In genomic region chr9:114070188-114071103, GRCh38 we compare ENCODE assay signal across 20 cellular contexts. TPM values are rescaled to one million over a fixed set of nuclear protein-coding genes. Genes with fewer than 3 reads are reported as not detected.
DNase-seq lines count a peak whose midpoint lies in the region; ATAC-seq, FAIRE-seq and TF ChIP-seq lines count a peak whose summit lies in the region.
"Had no signal": no experiment of that assay in that cellular context is flagged by ENCODE, and none has a peak within 500 bp of the region (broad histone marks: within the 10 kb centered on the region; RNA-seq: fewer than 3 reads in every experiment).

No MANE protein-coding gene starts in this region.

- no peaks in the 10 kb centered on the region for H3K79me1 ChIP-seq in neuronal stem cell (ENCODE audit: low read depth, low read length)

- H2BK12ac ChIP-seq in neuronal stem cell (ENCODE audit: low read length), result no peak overlapping the region

- H3K4me1 Mint-ChIP-seq in WTC11 (peaks cover 2% of the 10 kb centered on the region), type B pancreatic cell (ENCODE audit: unreplicated experiment) (peaks cover 2% of the 10 kb centered on the region)
- H3K4me1 Mint-ChIP-seq: CD4-positive, CD25-positive, alpha-beta regulatory T cell had no signal

- H3K36me3 Mint-ChIP-seq in WTC11 (no peaks in the 10 kb centered on the region), type B pancreatic cell (no peaks in the 10 kb centered on the region)
- H3K36me3 Mint-ChIP-seq: CD4-positive, CD25-positive, alpha-beta regulatory T cell had no signal

- H2BK120ac ChIP-seq in neuronal stem cell (ENCODE audit: low read depth, low read length), result peak overlapping the region; percentile 87

- no CpG with 5 or more reads among the region's 17 CpGs for WGBS in neuronal stem cell (ENCODE audit: extremely low coverage in 2 of 2, insufficient read length in 2 of 2, insufficient replicate concordance in 1 of 2), 2 donors
- 97% methylated on average over 13 of the region's 17 CpGs; no CpG with 5 or more reads in 1 of the 2 donors for WGBS in upper lobe of left lung, 2 donors

- no peak for ATAC-seq in WTC11
- peak; percentile 14 to 26 for ATAC-seq in upper lobe of left lung (ENCODE audit: low FRiP score in 2 of 2)
- ATAC-seq: PC-3 had no signal

- H3K4ac ChIP-seq in neuronal stem cell (ENCODE audit: low read length), result no peak overlapping the region

- H4K91ac ChIP-seq in neuronal stem cell (ENCODE audit: low read depth, low read length, poor library complexity), result no peak overlapping the region

- FAIRE-seq in keratinocyte (lab: Jason Lieb, UNC), result no peak
- FAIRE-seq: GM19239 had no signal

- no peaks in the 10 kb centered on the region for H3K9me3 ChIP-seq in keratinocyte (ENCODE audit: control insufficient read depth, low read depth, low read length)
- no peaks in the 10 kb centered on the region for H3K9me3 ChIP-seq in neuronal stem cell (replicated peaks in 1 of 2; ENCODE audit: control insufficient read depth in 2 of 2, insufficient read depth in 1 of 2, low read depth in 1 of 2, low read length in 2 of 2)
- no peaks in the 10 kb centered on the region for H3K9me3 ChIP-seq in upper lobe of left lung
- H3K9me3 ChIP-seq: HAP-1 had no signal

- no peak overlapping the region for H3K9ac ChIP-seq in keratinocyte (ENCODE audit: control insufficient read depth, extremely low read depth, insufficient read depth, low read length)
- no peak overlapping the region for H3K9ac ChIP-seq in neuronal stem cell (ENCODE audit: low read depth, low read length, poor library complexity)

- POLR2A ChIA-PET in WTC11 (lab: Charles Lee), result no interaction called here

- TF ChIP-seq CTCF in WTC11 (IDR thresholded peaks at IDR 0.05), result no peak
- TF ChIP-seq CTCF in keratinocyte (optimal IDR thresholded peaks at IDR 0.05 in 1 of 3, IDR thresholded peaks at IDR 0.05 in 1 of 3, conservative IDR thresholded peaks at IDR 0.05 in 1 of 3; ENCODE audit: extremely low read depth in 1 of 3, insufficient read depth in 2 of 3, low read length in 3 of 3), result no peak
- no peak for TF ChIP-seq CTCF in upper lobe of left lung (IDR thresholded peaks at IDR 0.05)
- no peak for TF ChIP-seq CTCF in type B pancreatic cell (conservative IDR thresholded peaks at IDR 0.05)

- H3K36me3 ChIP-seq in keratinocyte (ENCODE audit: control insufficient read depth in 2 of 2, extremely low read depth in 1 of 2, insufficient read depth in 2 of 2, low read length in 2 of 2), result no peaks in the 10 kb centered on the region
- no peaks in the 10 kb centered on the region for H3K36me3 ChIP-seq in neuronal stem cell (replicated peaks in 1 of 2; ENCODE audit: control insufficient read depth in 2 of 2, insufficient read depth in 2 of 2, low read length in 2 of 2)
- no peaks in the 10 kb centered on the region for H3K36me3 ChIP-seq in upper lobe of left lung
- H3K36me3 ChIP-seq: HAP-1 had no signal

- CTCF ChIA-PET in WTC11 (lab: Charles Lee), result interaction anchor here (0.6 to 4.6 kb wide), 3 partner anchors 13 to 217 kb away, joined by 3 to 29 read pairs (median 3); no protein-coding TSS in a partner anchor

- peaks cover 9% of the 10 kb centered on the region for H3K27me3 Mint-ChIP-seq in WTC11 (ENCODE audit: low read depth)
- peaks cover 16% of the 10 kb centered on the region for H3K27me3 Mint-ChIP-seq in type B pancreatic cell

- DNase-seq in WTC11 (ENCODE audit: low spot score) (no peak), keratinocyte (ENCODE audit: low read depth, low spot score) (no peak), neuronal stem cell (ENCODE audit: low spot score) (no peak), upper lobe of left lung (peak in 1 of 2 donors; percentile 70), UCSD-AML1 (lab: John Stamatoyannopoulos, UW; ENCODE audit: unreplicated experiment) (no peak), NCI-H2171 treated with DMSO at 0.1 percent for 48 hours (lab: John Stamatoyannopoulos, UW) (no peak), type B pancreatic cell (ENCODE audit: extremely low spot score, unreplicated experiment) (no peak)
- DNase-seq: ACHN; AML-193; CD4-positive, CD25-positive, alpha-beta regulatory T cell; EL; KBM-7; MV-4-11; NCI-H1417 treated with DMSO at 0.1 percent for 48 hours; NCI-H1930; NCI-H446; PC-3 had no signal

- H3K9me1 ChIP-seq in keratinocyte (ENCODE audit: control insufficient read depth, extremely low read depth, insufficient read depth, low read length), result no peaks in the 10 kb centered on the region

- no peak overlapping the region for H3K27ac Mint-ChIP-seq in WTC11
- H3K27ac Mint-ChIP-seq in type B pancreatic cell, result no peak overlapping the region
- H3K27ac Mint-ChIP-seq: CD4-positive, CD25-positive, alpha-beta regulatory T cell had no signal

- peak overlapping the region; percentile 94 for H2AK5ac ChIP-seq in neuronal stem cell (ENCODE audit: low read depth, low read length)

- H3K4me1 ChIP-seq in keratinocyte (ENCODE audit: control insufficient read depth, extremely low read depth, insufficient read depth, low read length) (peaks cover 4% of the 10 kb centered on the region), neuronal stem cell (ENCODE audit: control insufficient read depth in 2 of 2, insufficient read depth in 1 of 2, low read depth in 1 of 2, low read length in 2 of 2) (no peaks in the 10 kb centered on the region), upper lobe of left lung (no peaks in the 10 kb centered on the region)
- H3K4me1 ChIP-seq: HAP-1 had no signal

- peak overlapping the region; percentile 87 for H3K18ac ChIP-seq in neuronal stem cell (ENCODE audit: low read length)

- no peaks in the 10 kb centered on the region for H3K79me2 ChIP-seq in keratinocyte (ENCODE audit: control insufficient read depth, insufficient read depth, low read length)

- peak overlapping the region; percentile 67 for H2BK15ac ChIP-seq in neuronal stem cell (ENCODE audit: low read length)

- no peak overlapping the region for H3K27ac ChIP-seq in keratinocyte (ENCODE audit: control insufficient read depth, insufficient read depth, low read length)
- no peak overlapping the region for H3K27ac ChIP-seq in neuronal stem cell (replicated peaks; ENCODE audit: low read length)
- H3K27ac ChIP-seq in upper lobe of left lung, result no peak overlapping the region

- TF ChIP-seq POLR2A in upper lobe of left lung (IDR thresholded peaks at IDR 0.05), result no peak

- H3K23ac ChIP-seq in neuronal stem cell (ENCODE audit: low read depth, low read length, poor library complexity), result peak overlapping the region; percentile 35

- H4K8ac ChIP-seq in neuronal stem cell (ENCODE audit: low read depth, low read length), result no peak overlapping the region

- H4K20me1 ChIP-seq in keratinocyte (ENCODE audit: control insufficient read depth, extremely low read depth, insufficient read depth, low read length), result no peaks in the 10 kb centered on the region

- H3K4me3 Mint-ChIP-seq in WTC11 (no peak overlapping the region), type B pancreatic cell (no peak overlapping the region)
- H3K4me3 Mint-ChIP-seq: CD4-positive, CD25-positive, alpha-beta regulatory T cell had no signal

- peak overlapping the region; percentile 29 for H3K4me2 ChIP-seq in keratinocyte (ENCODE audit: control insufficient read depth, extremely low read depth, insufficient read depth, low read depth, low read length)
- no peak overlapping the region for H3K4me2 ChIP-seq in neuronal stem cell (ENCODE audit: insufficient read depth, low read length, poor library complexity, severe bottlenecking)

- H3K27me3 ChIP-seq in keratinocyte (ENCODE audit: control insufficient read depth, extremely low read depth, insufficient read depth, low read length) (peaks cover 12% of the 10 kb centered on the region), neuronal stem cell (ENCODE audit: control insufficient read depth in 3 of 3, insufficient read depth in 3 of 3, low read depth in 1 of 3, low read length in 3 of 3) (peaks cover 0 to 2% (median 0%) of the 10 kb centered on the region in 3 experiments), upper lobe of left lung (no peaks in the 10 kb centered on the region)

- H3K4me3 ChIP-seq in keratinocyte (ENCODE audit: control insufficient read depth in 2 of 3, extremely low read depth in 1 of 3, insufficient read depth in 2 of 3, low read depth in 1 of 3, low read length in 3 of 3), result no peak overlapping the region
- no peak overlapping the region for H3K4me3 ChIP-seq in neuronal stem cell (ENCODE audit: low read length in 2 of 2)
- H3K4me3 ChIP-seq in upper lobe of left lung, result no peak overlapping the region
- H3K4me3 ChIP-seq: HAP-1 had no signal

- H3K9me3 Mint-ChIP-seq in WTC11 (no peaks in the 10 kb centered on the region), type B pancreatic cell (no peaks in the 10 kb centered on the region)

- H2BK5ac ChIP-seq in neuronal stem cell (ENCODE audit: low read length), result no peak overlapping the region

- H2AFZ ChIP-seq in keratinocyte (ENCODE audit: control insufficient read depth, low read length) (no peak overlapping the region), neuronal stem cell (ENCODE audit: low read length) (no peak overlapping the region)

- TF ChIP-seq EP300 in upper lobe of left lung (IDR thresholded peaks at IDR 0.05), result no peak

- H3K14ac ChIP-seq in neuronal stem cell (ENCODE audit: low read length), result peak overlapping the region; percentile 89

- dilution Hi-C loops in keratinocyte (cut with MboI; ENCODE audit: extremely low pct_ligation_motif_present, low sequenced_read_pairs), result no loop called here

RNA-seq across cellular contexts. Expression of gene AMBP, which starts 7.7 kb away (rescaled TPM):
- total RNA-seq in WTC11 (2021) (3.3 to 3.6 TPM (median 3.5 TPM) in 3 replicates), upper lobe of left lung (1 to 10 TPM in 2 of 6 donors, under 1 TPM in 1, not detected in 3; 0.46 to 4.0 (median 3.1) TPM), type B pancreatic cell (ENCODE audit: low replicate concordance) (110 and 230 TPM in 2 replicates)
- not detected in 3 replicates for polyA plus RNA-seq in keratinocyte
- polyA plus RNA-seq in keratinocyte (2011; ENCODE audit: low read depth), result 0.34 TPM
- polyA plus RNA-seq in keratinocyte (2011; cell fraction: cytosol; rRNA removed), result not detected in 2 replicates
- not detected in 2 replicates for polyA plus RNA-seq in keratinocyte (2011; cell fraction: nucleus; rRNA removed)
- 0.11 TPM in 1 of 2 replicates, not detected in the other for polyA plus RNA-seq in keratinocyte (2012; ENCODE audit: low replicate concordance)
- not detected in 3 replicates for polyA minus RNA-seq in keratinocyte
- polyA minus RNA-seq in keratinocyte (2011; cell fraction: cytosol; rRNA and poly(A)+ RNA removed), result not detected
- not detected in 2 replicates for polyA minus RNA-seq in keratinocyte (2011; cell fraction: nucleus; rRNA and poly(A)+ RNA removed)
- polyA plus RNA-seq in neuronal stem cell (2013, experiment 1 of 2), result 0.06 TPM
- polyA plus RNA-seq in neuronal stem cell (2013, experiment 2 of 2), result 0.11 TPM
- total RNA-seq: CD4-positive, CD25-positive, alpha-beta regulatory T cell; SK-MEL-5 had no signal
- polyA plus RNA-seq: CD4-positive, CD25-positive, alpha-beta regulatory T cell had no signal

RNA-seq across cellular contexts. Expression of gene KIF12, which starts 28.6 kb away (rescaled TPM):
- total RNA-seq in WTC11 (2021), result 3.0 to 4.0 TPM (median 3.1 TPM) in 3 replicates
- polyA plus RNA-seq in keratinocyte, result 1.3 to 2.3 TPM (median 1.5 TPM) in 3 replicates
- polyA plus RNA-seq in keratinocyte (2011; ENCODE audit: low read depth), result 0.22 TPM
- 0.83 and 1.1 TPM in 2 replicates for polyA plus RNA-seq in keratinocyte (2011; cell fraction: cytosol; rRNA removed)
- polyA plus RNA-seq in keratinocyte (2011; cell fraction: nucleus; rRNA removed), result 3.9 and 6.8 TPM in 2 replicates
- polyA plus RNA-seq in keratinocyte (2012; ENCODE audit: low replicate concordance), result 0.17 and 3.0 TPM in 2 replicates
- 0.32 to 3.0 TPM (median 0.33 TPM) in 3 replicates for polyA minus RNA-seq in keratinocyte
- polyA minus RNA-seq in keratinocyte (2011; cell fraction: cytosol; rRNA and poly(A)+ RNA removed), result 2.1 TPM
- 2.3 and 2.4 TPM in 2 replicates for polyA minus RNA-seq in keratinocyte (2011; cell fraction: nucleus; rRNA and poly(A)+ RNA removed)
- 0.18 TPM for polyA plus RNA-seq in neuronal stem cell (2013, experiment 1 of 2)
- 0.22 TPM for polyA plus RNA-seq in neuronal stem cell (2013, experiment 2 of 2)
- total RNA-seq in upper lobe of left lung, result 10 to 100 TPM in 1 of 6 donors, 1 to 10 TPM in 5; 2.3 to 16.8 (median 4.4) TPM
- total RNA-seq in type B pancreatic cell (ENCODE audit: low replicate concordance), result 33.2 and 35.9 TPM in 2 replicates
- total RNA-seq: CD4-positive, CD25-positive, alpha-beta regulatory T cell had no signal
- polyA plus RNA-seq: CD4-positive, CD25-positive, alpha-beta regulatory T cell had no signal

Comparison
In these comparisons a context has a peak if more than half of its experiments do, and no peak if none do; other contexts are left out.
1. RNA of gene AMBP, which starts 7.7 kb away (total RNA-seq): 110 to 230 TPM in type B pancreatic cell; 3.3 to 3.6 TPM in WTC11 and 0.46 to 4.0 TPM in upper lobe of left lung; every median in the first group is over 10 times any median in the second.